In the genomic region with DNA sequence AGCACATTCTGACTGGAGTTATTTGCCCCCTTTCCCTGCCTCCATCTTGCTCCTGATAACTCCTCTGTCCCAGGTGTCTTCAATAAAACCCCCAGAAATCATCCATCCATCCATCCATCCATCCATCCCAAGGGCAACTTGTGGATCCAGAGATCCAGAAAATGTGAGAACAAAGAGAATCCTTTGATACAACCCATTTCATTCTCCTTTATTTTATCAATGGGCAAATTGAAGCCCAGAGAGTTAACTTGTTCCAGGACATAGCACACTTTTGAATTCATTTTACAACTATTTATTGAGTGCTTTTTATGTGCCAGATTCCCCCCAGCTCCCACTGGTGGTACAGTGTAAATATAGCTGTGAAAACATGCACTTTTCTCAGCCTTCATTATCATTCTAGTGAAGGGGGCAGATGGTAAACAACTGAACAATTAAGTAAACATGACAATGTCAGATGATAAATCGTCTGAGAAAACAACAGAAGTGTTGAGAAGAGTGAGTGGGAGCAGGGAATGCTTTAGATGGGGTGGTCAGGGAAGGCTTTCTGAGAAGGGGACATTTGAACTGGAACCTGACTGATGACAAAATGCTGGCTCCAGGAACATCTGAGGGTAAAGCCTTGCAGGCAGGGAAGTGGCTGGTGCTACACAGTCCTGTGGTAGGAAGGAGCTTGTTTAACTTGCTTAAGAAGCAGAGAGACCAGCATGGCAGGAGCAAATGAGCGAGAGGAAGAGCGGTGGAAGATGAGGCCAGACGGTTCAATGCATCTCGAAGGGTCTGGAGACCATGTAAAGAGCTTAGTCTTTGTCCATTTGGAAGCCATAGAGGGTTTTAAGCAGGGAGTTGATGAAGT, we compare ENCODE assay signal across 30 cellular contexts.
DNase-seq lines count a peak whose midpoint lies in the region; FAIRE-seq and TF ChIP-seq lines count a peak whose summit lies in the region.
"Had no signal": no experiment of that assay in that cellular context is flagged by ENCODE, and none has a peak within 500 bp of the region (broad histone marks: within the 10 kb centered on the region; RNA-seq: fewer than 3 reads in every experiment).

No MANE protein-coding gene starts in this region.

- H3K9me3 ChIP-seq in SK-N-MC (ENCODE audit: low read depth, low read length) (no peaks in the 10 kb centered on the region), keratinocyte (ENCODE audit: control insufficient read depth, low read depth, low read length) (no peaks in the 10 kb centered on the region), vagina (no peaks in the 10 kb centered on the region), WERI-Rb-1 (ENCODE audit: severe bottlenecking) (no peaks in the 10 kb centered on the region)
- H3K9me3 ChIP-seq: left lung, SK-N-SH, stomach, tibial artery had no signal

- H3K4me3 Mint-ChIP-seq in activated naive CD4-positive, alpha-beta T cell treated with anti-CD3 and anti-CD28 coated beads, Interleukin-2, amount 50 U/mL, for 24 hours: peak overlapping the region; percentile 53
- H3K4me3 Mint-ChIP-seq: activated B cell treated with CpG ODN at 0.5 μM for 24 hours; activated CD4-positive, alpha-beta memory T cell treated with anti-CD3 and anti-CD28 coated beads, Interleukin-2, amount 10 ng/mL, durations not matched to agents 7 days and 5 days; activated naive CD8-positive, alpha-beta T cell treated with anti-CD3 and anti-CD28 coated beads for 36 hours; central memory CD8-positive, alpha-beta T cell; GM23338; neural crest cell had no signal

- H3K27me3 ChIP-seq in keratinocyte (ENCODE audit: control insufficient read depth, extremely low read depth, insufficient read depth, low read length): no peaks in the 10 kb centered on the region
- H3K27me3 ChIP-seq in vagina: no peaks in the 10 kb centered on the region
- H3K27me3 ChIP-seq in WERI-Rb-1 (ENCODE audit: insufficient read depth, low read depth, severe bottlenecking): no peaks in the 10 kb centered on the region
- H3K27me3 ChIP-seq: left lung, stomach, tibial artery had no signal

- no peak for TF ChIP-seq POLR2A in vagina (IDR thresholded peaks at IDR 0.05)

- H3K27me3 Mint-ChIP-seq in activated naive CD4-positive, alpha-beta T cell treated with anti-CD3 and anti-CD28 coated beads, Interleukin-2, amount 50 U/mL, for 24 hours: no peaks in the 10 kb centered on the region
- H3K27me3 Mint-ChIP-seq: activated naive CD8-positive, alpha-beta T cell treated with anti-CD3 and anti-CD28 coated beads for 36 hours; central memory CD8-positive, alpha-beta T cell; progenitor cell of endocrine pancreas had no signal

- dilution Hi-C loops in keratinocyte (cut with MboI; ENCODE audit: extremely low pct_ligation_motif_present, low sequenced_read_pairs): no loop called here

- H3K9me1 ChIP-seq in keratinocyte (ENCODE audit: control insufficient read depth, extremely low read depth, insufficient read depth, low read length): no peaks in the 10 kb centered on the region

- peak overlapping the region; percentile 8 for H3K27ac Mint-ChIP-seq in activated naive CD4-positive, alpha-beta T cell treated with anti-CD3 and anti-CD28 coated beads, Interleukin-2, amount 50 U/mL, for 24 hours
- H3K27ac Mint-ChIP-seq: activated B cell treated with CpG ODN at 0.5 μM for 24 hours; activated CD4-positive, alpha-beta memory T cell treated with anti-CD3 and anti-CD28 coated beads, Interleukin-2, amount 10 ng/mL, durations not matched to agents 7 days and 5 days; activated naive CD8-positive, alpha-beta T cell treated with anti-CD3 and anti-CD28 coated beads for 36 hours; activated T-helper 2 cell treated with anti-CD3 and anti-CD28 coated beads, Interferon-gamma antibody, Interleukin-2, Interleukin-4, amounts not matched to agents 10 μg/mL and 5 μg/mL and 100 μg/mL, durations not matched to agents 14 hours and 24 hours and 36 hours; GM23338; progenitor cell of endocrine pancreas had no signal

- H3K79me2 ChIP-seq in keratinocyte (ENCODE audit: control insufficient read depth, insufficient read depth, low read length): no peaks in the 10 kb centered on the region

- H3K36me3 ChIP-seq in SK-N-MC (ENCODE audit: insufficient read depth, low read length): no peaks in the 10 kb centered on the region
- H3K36me3 ChIP-seq in keratinocyte (ENCODE audit: control insufficient read depth in 2 of 2, extremely low read depth in 1 of 2, insufficient read depth in 2 of 2, low read length in 2 of 2): no peaks in the 10 kb centered on the region
- H3K36me3 ChIP-seq in vagina: no peaks in the 10 kb centered on the region
- no peaks in the 10 kb centered on the region for H3K36me3 ChIP-seq in WERI-Rb-1
- H3K36me3 ChIP-seq: heart right ventricle, left lung, stomach, tibial artery had no signal

- no peaks in the 10 kb centered on the region for H4K20me1 ChIP-seq in keratinocyte (ENCODE audit: control insufficient read depth, extremely low read depth, insufficient read depth, low read length)

- TF ChIP-seq CTCF in keratinocyte (optimal IDR thresholded peaks at IDR 0.05 in 1 of 3, IDR thresholded peaks at IDR 0.05 in 1 of 3, conservative IDR thresholded peaks at IDR 0.05 in 1 of 3; ENCODE audit: extremely low read depth in 1 of 3, insufficient read depth in 2 of 3, low read length in 3 of 3) (no peak), vagina (IDR thresholded peaks at IDR 0.05) (no peak), WERI-Rb-1 (IDR thresholded peaks at IDR 0.05; ENCODE audit: low read depth, low read length) (no peak)

- peaks cover 37% of the 10 kb centered on the region for H3K4me1 ChIP-seq in keratinocyte (ENCODE audit: control insufficient read depth, extremely low read depth, insufficient read depth, low read length)
- peaks cover 57% of the 10 kb centered on the region for H3K4me1 ChIP-seq in vagina

- H3K4me2 ChIP-seq in keratinocyte (ENCODE audit: control insufficient read depth, extremely low read depth, insufficient read depth, low read depth, low read length): no peak overlapping the region
- H3K4me2 ChIP-seq: GM23338, SK-N-SH had no signal

- intact Hi-C loops in vagina (cut with DNase I): no loop called here

- H3K36me3 Mint-ChIP-seq in activated naive CD4-positive, alpha-beta T cell treated with anti-CD3 and anti-CD28 coated beads, Interleukin-2, amount 50 U/mL, for 24 hours: no peaks in the 10 kb centered on the region

- no peak for DNase-seq in activated naive CD4-positive, alpha-beta T cell treated with anti-CD3 and anti-CD28 coated beads, Interleukin-2, amount 50 U/mL, for 16 hours
- DNase-seq in SK-N-MC (ENCODE audit: low read depth, low spot score): no peak
- no peak for DNase-seq in keratinocyte (ENCODE audit: low read depth, low spot score)
- no peak for DNase-seq in vagina (ENCODE audit: extremely low spot score in 2 of 2)
- no peak for DNase-seq in NCI-H146 treated with DMSO at 0.1 percent for 48 hours (lab: John Stamatoyannopoulos, UW; ENCODE audit: unreplicated experiment)
- DNase-seq in 8988T: no peak
- DNase-seq in WERI-Rb-1: no peak
- DNase-seq: activated B cell treated with CpG ODN at 0.5 μM for 24 hours; activated CD4-positive, alpha-beta memory T cell treated with anti-CD3 and anti-CD28 coated beads, Interleukin-2, amount 10 ng/mL, durations not matched to agents 7 days and 5 days; activated naive CD8-positive, alpha-beta T cell treated with anti-CD3 and anti-CD28 coated beads for 36 hours; AML-193; COR-L47; DMS79 treated with DMSO at 0.1 percent for 48 hours; heart right ventricle; KBM-7; left lung; NCI-H187 treated with DMSO at 0.1 percent for 48 hours; RPMI8226; stimulated activated CD8-positive, alpha-beta memory T cell treated with anti-CD3 and anti-CD28 coated beads, Interleukin-4, amount 100 ng/mL, for 48 hours; stomach; T-helper 9 cell had no signal

- H3K9ac ChIP-seq in SK-N-MC (ENCODE audit: insufficient read length) (no peak overlapping the region), keratinocyte (ENCODE audit: control insufficient read depth, extremely low read depth, insufficient read depth, low read length) (no peak overlapping the region)
- H3K9ac ChIP-seq: SK-N-SH had no signal

- H3K4me1 Mint-ChIP-seq in activated naive CD4-positive, alpha-beta T cell treated with anti-CD3 and anti-CD28 coated beads, Interleukin-2, amount 50 U/mL, for 24 hours: peaks cover 40% of the 10 kb centered on the region
- H3K4me1 Mint-ChIP-seq: GM23338 had no signal

- H3K4me3 ChIP-seq in SK-N-MC: peak overlapping the region; percentile 39
- H3K4me3 ChIP-seq in keratinocyte (ENCODE audit: control insufficient read depth in 2 of 3, extremely low read depth in 1 of 3, insufficient read depth in 2 of 3, low read depth in 1 of 3, low read length in 3 of 3): no peak overlapping the region
- H3K4me3 ChIP-seq in vagina: no peak overlapping the region
- H3K4me3 ChIP-seq in WERI-Rb-1 (ENCODE audit: low read depth, low read length): no peak overlapping the region
- H3K4me3 ChIP-seq: GM23338, heart right ventricle, left lung, stomach, tibial artery had no signal

- H2AFZ ChIP-seq in keratinocyte (ENCODE audit: control insufficient read depth, low read length): no peak overlapping the region
- H2AFZ ChIP-seq: GM23338 had no signal

- H3K9me3 Mint-ChIP-seq in activated naive CD4-positive, alpha-beta T cell treated with anti-CD3 and anti-CD28 coated beads, Interleukin-2, amount 50 U/mL, for 24 hours: no peaks in the 10 kb centered on the region
- H3K9me3 Mint-ChIP-seq: activated B cell treated with CpG ODN at 0.5 μM for 24 hours; activated CD4-positive, alpha-beta memory T cell treated with anti-CD3 and anti-CD28 coated beads, Interleukin-2, amount 10 ng/mL, durations not matched to agents 7 days and 5 days; activated T-helper 2 cell treated with anti-CD3 and anti-CD28 coated beads, Interferon-gamma antibody, Interleukin-2, Interleukin-4, amounts not matched to agents 10 μg/mL and 5 μg/mL and 100 μg/mL, durations not matched to agents 14 hours and 24 hours and 36 hours; central memory CD8-positive, alpha-beta T cell had no signal

- H3K27ac ChIP-seq in SK-N-MC (peak overlapping the region; percentile 88), keratinocyte (ENCODE audit: control insufficient read depth, insufficient read depth, low read length) (no peak overlapping the region), vagina (peak overlapping the region; percentile 75), WERI-Rb-1 (no peak overlapping the region)
- H3K27ac ChIP-seq: left lung, stomach, tibial artery had no signal

- FAIRE-seq in keratinocyte (lab: Jason Lieb, UNC): peak; percentile 58
- FAIRE-seq: A204.1 had no signal

Comparison
In these comparisons a context has a peak if more than half of its experiments do, and no peak if none do; other contexts are left out.
1. H3K27ac ChIP-seq: peak in SK-N-MC (single experiment) and vagina (single experiment); none in keratinocyte (single experiment) and WERI-Rb-1 (single experiment).